ENCODE assay signal across 1 cellular context in the genomic region with DNA sequence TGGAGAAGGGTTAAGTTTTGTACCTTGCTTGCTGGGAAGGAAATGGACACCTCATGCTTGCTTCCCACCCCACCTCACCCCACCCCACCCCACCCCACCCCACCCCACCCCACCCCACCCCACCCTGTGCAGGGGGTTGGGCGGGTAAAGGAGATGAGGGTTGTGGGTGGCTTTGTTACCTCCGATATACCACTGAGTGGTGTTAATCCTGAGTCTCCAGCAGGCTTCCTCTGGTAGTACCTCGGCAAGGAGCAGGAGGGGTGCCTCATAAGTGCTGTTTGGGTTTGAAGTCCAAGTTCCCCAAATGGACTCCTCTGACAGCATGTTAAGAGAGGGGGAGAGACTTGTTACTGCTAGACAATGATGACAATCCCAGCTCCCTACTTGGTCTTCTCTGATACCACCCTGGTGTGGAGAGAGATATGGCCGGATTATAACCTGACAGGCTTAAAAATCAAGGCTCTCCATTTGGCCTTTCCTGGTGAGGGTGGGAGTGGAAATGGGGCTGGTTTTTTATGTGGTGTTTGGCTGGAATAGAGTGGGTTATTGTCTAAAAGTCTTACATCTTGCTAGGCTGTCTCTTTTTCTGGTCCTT.
TF ChIP-seq lines count a peak whose summit lies in the region.

No MANE protein-coding gene starts in this region.

TF ChIP-seq in K562, 482 proteins besides CTCF, POLR2A, EP300 and RAD21 (continued from another document and continues in another):
- no peak for TF ChIP-seq SAP30 (IDR thresholded peaks at IDR 0.05; ENCODE audit: borderline replicate concordance, insufficient read depth, low read depth, low read length, poor library complexity, severe bottlenecking)
- TF ChIP-seq ZBTB7A (IDR thresholded peaks at IDR 0.05; ENCODE audit: borderline replicate concordance, control insufficient read depth, low read depth, low read length) = no peak
- no peak for TF ChIP-seq GATAD2A (IDR thresholded peaks at IDR 0.05)
- TF ChIP-seq KLF1 (tag; IDR thresholded peaks at IDR 0.05) = no peak
- peak; percentile 15; the same call in 1 of the 2 replicates for TF ChIP-seq TAL1 (IDR thresholded peaks at IDR 0.05)
- TF ChIP-seq NRF1 (conservative IDR thresholded peaks at IDR 0.05 in 1 of 2, IDR thresholded peaks at IDR 0.05 in 1 of 2) = no peak
- TF ChIP-seq E2F3 (CRISPR knock-in tag; IDR thresholded peaks at IDR 0.05) = no peak
- TF ChIP-seq CBX1 (IDR thresholded peaks at IDR 0.05; ENCODE audit: low read depth) = no peak
- TF ChIP-seq, protein P1, sequence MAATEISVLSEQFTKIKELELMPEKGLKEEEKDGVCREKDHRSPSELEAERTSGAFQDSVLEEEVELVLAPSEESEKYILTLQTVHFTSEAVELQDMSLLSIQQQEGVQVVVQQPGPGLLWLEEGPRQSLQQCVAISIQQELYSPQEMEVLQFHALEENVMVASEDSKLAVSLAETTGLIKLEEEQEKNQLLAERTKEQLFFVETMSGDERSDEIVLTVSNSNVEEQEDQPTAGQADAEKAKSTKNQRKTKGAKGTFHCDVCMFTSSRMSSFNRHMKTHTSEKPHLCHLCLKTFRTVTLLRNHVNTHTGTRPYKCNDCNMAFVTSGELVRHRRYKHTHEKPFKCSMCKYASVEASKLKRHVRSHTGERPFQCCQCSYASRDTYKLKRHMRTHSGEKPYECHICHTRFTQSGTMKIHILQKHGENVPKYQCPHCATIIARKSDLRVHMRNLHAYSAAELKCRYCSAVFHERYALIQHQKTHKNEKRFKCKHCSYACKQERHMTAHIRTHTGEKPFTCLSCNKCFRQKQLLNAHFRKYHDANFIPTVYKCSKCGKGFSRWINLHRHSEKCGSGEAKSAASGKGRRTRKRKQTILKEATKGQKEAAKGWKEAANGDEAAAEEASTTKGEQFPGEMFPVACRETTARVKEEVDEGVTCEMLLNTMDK (IDR thresholded peaks at IDR 0.05; ENCODE audit: borderline replicate concordance, insufficient read depth, low read depth, low read length, poor library complexity, severe bottlenecking) = no peak
- no peak for TF ChIP-seq IFI16 (CRISPR knock-in tag; IDR thresholded peaks at IDR 0.05)
- TF ChIP-seq SRSF1 (IDR thresholded peaks at IDR 0.05; ENCODE audit: low read depth, low read length) = no peak
- TF ChIP-seq U2AF2 (optimal IDR thresholded peaks at IDR 0.05; ENCODE audit: low read depth, low read length) = no peak
- TF ChIP-seq COPS2 (conservative IDR thresholded peaks at IDR 0.05) = no peak
- TF ChIP-seq, protein P2, sequence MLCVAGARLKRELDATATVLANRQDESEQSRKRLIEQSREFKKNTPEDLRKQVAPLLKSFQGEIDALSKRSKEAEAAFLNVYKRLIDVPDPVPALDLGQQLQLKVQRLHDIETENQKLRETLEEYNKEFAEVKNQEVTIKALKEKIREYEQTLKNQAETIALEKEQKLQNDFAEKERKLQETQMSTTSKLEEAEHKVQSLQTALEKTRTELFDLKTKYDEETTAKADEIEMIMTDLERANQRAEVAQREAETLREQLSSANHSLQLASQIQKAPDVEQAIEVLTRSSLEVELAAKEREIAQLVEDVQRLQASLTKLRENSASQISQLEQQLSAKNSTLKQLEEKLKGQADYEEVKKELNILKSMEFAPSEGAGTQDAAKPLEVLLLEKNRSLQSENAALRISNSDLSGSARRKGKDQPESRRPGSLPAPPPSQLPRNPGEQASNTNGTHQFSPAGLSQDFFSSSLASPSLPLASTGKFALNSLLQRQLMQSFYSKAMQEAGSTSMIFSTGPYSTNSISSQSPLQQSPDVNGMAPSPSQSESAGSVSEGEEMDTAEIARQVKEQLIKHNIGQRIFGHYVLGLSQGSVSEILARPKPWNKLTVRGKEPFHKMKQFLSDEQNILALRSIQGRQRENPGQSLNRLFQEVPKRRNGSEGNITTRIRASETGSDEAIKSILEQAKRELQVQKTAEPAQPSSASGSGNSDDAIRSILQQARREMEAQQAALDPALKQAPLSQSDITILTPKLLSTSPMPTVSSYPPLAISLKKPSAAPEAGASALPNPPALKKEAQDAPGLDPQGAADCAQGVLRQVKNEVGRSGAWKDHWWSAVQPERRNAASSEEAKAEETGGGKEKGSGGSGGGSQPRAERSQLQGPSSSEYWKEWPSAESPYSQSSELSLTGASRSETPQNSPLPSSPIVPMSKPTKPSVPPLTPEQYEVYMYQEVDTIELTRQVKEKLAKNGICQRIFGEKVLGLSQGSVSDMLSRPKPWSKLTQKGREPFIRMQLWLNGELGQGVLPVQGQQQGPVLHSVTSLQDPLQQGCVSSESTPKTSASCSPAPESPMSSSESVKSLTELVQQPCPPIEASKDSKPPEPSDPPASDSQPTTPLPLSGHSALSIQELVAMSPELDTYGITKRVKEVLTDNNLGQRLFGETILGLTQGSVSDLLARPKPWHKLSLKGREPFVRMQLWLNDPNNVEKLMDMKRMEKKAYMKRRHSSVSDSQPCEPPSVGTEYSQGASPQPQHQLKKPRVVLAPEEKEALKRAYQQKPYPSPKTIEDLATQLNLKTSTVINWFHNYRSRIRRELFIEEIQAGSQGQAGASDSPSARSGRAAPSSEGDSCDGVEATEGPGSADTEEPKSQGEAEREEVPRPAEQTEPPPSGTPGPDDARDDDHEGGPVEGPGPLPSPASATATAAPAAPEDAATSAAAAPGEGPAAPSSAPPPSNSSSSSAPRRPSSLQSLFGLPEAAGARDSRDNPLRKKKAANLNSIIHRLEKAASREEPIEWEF (CRISPR knock-in tag; IDR thresholded peaks at IDR 0.05) = no peak
- TF ChIP-seq NR0B1 (IDR thresholded peaks at IDR 0.05; ENCODE audit: partially characterized antibody) = no peak
- no peak for TF ChIP-seq NKRF (IDR thresholded peaks at IDR 0.05; ENCODE audit: borderline replicate concordance)
- no peak for TF ChIP-seq RBM22 (IDR thresholded peaks at IDR 0.05; ENCODE audit: low read depth, low read length, poor library complexity, severe bottlenecking)
- no peak for TF ChIP-seq DNMT1 (IDR thresholded peaks at IDR 0.05)
- no peak for TF ChIP-seq GATAD2B (IDR thresholded peaks at IDR 0.05; ENCODE audit: borderline replicate concordance)
- TF ChIP-seq TAF1 (IDR thresholded peaks at IDR 0.05; ENCODE audit: control insufficient read depth, extremely low read depth, insufficient read depth, low read length, severe bottlenecking) = no peak
- no peak for TF ChIP-seq ARNT (IDR thresholded peaks at IDR 0.05)
- no peak for TF ChIP-seq ARID3B (CRISPR knock-in tag; IDR thresholded peaks at IDR 0.05; ENCODE audit: borderline replicate concordance)
- peak; percentile 27 for TF ChIP-seq MEIS2 (IDR thresholded peaks at IDR 0.05; ENCODE audit: partially characterized antibody)
- TF ChIP-seq SUPT5H (IDR thresholded peaks at IDR 0.05) = no peak
- TF ChIP-seq, protein P3, sequence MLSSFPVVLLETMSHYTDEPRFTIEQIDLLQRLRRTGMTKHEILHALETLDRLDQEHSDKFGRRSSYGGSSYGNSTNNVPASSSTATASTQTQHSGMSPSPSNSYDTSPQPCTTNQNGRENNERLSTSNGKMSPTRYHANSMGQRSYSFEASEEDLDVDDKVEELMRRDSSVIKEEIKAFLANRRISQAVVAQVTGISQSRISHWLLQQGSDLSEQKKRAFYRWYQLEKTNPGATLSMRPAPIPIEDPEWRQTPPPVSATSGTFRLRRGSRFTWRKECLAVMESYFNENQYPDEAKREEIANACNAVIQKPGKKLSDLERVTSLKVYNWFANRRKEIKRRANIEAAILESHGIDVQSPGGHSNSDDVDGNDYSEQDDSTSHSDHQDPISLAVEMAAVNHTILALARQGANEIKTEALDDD (IDR thresholded peaks at IDR 0.05) = peak; percentile 74; the same call in 1 of the 2 replicates
- TF ChIP-seq, protein P4, sequence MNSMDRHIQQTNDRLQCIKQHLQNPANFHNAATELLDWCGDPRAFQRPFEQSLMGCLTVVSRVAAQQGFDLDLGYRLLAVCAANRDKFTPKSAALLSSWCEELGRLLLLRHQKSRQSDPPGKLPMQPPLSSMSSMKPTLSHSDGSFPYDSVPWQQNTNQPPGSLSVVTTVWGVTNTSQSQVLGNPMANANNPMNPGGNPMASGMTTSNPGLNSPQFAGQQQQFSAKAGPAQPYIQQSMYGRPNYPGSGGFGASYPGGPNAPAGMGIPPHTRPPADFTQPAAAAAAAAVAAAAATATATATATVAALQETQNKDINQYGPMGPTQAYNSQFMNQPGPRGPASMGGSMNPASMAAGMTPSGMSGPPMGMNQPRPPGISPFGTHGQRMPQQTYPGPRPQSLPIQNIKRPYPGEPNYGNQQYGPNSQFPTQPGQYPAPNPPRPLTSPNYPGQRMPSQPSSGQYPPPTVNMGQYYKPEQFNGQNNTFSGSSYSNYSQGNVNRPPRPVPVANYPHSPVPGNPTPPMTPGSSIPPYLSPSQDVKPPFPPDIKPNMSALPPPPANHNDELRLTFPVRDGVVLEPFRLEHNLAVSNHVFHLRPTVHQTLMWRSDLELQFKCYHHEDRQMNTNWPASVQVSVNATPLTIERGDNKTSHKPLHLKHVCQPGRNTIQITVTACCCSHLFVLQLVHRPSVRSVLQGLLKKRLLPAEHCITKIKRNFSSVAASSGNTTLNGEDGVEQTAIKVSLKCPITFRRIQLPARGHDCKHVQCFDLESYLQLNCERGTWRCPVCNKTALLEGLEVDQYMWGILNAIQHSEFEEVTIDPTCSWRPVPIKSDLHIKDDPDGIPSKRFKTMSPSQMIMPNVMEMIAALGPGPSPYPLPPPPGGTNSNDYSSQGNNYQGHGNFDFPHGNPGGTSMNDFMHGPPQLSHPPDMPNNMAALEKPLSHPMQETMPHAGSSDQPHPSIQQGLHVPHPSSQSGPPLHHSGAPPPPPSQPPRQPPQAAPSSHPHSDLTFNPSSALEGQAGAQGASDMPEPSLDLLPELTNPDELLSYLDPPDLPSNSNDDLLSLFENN (IDR thresholded peaks at IDR 0.05; ENCODE audit: low read depth in 2 of 2, low read length in 2 of 2) = no peak
- TF ChIP-seq POLR3G (IDR thresholded peaks at IDR 0.05; ENCODE audit: extremely low read depth, insufficient read length, insufficient replicate concordance) = no peak
- no peak for TF ChIP-seq RHOXF2B (CRISPR knock-in tag; conservative IDR thresholded peaks at IDR 0.05)
- TF ChIP-seq, protein P5, sequence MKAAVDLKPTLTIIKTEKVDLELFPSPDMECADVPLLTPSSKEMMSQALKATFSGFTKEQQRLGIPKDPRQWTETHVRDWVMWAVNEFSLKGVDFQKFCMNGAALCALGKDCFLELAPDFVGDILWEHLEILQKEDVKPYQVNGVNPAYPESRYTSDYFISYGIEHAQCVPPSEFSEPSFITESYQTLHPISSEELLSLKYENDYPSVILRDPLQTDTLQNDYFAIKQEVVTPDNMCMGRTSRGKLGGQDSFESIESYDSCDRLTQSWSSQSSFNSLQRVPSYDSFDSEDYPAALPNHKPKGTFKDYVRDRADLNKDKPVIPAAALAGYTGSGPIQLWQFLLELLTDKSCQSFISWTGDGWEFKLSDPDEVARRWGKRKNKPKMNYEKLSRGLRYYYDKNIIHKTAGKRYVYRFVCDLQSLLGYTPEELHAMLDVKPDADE (conservative IDR thresholded peaks at IDR 0.05; ENCODE audit: control insufficient read depth, low read depth, low read length) = no peak
- no peak for TF ChIP-seq KAT7 (CRISPR knock-in tag; IDR thresholded peaks at IDR 0.05; ENCODE audit: borderline replicate concordance)
- no peak for TF ChIP-seq NFXL1 (CRISPR knock-in tag; IDR thresholded peaks at IDR 0.05)
- TF ChIP-seq, protein P6, sequence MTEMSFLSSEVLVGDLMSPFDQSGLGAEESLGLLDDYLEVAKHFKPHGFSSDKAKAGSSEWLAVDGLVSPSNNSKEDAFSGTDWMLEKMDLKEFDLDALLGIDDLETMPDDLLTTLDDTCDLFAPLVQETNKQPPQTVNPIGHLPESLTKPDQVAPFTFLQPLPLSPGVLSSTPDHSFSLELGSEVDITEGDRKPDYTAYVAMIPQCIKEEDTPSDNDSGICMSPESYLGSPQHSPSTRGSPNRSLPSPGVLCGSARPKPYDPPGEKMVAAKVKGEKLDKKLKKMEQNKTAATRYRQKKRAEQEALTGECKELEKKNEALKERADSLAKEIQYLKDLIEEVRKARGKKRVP (CRISPR knock-in tag; IDR thresholded peaks at IDR 0.05) = no peak
- TF ChIP-seq NR2F6 (CRISPR knock-in tag; IDR thresholded peaks at IDR 0.05) = no peak
- TF ChIP-seq KHSRP (IDR thresholded peaks at IDR 0.05) = no peak
- TF ChIP-seq MXD1 (CRISPR knock-in tag; IDR thresholded peaks at IDR 0.05; ENCODE audit: borderline replicate concordance, poor library complexity, severe bottlenecking) = no peak
- peak; percentile 40; the same call in 1 of the 2 replicates for TF ChIP-seq NCOR1 (IDR thresholded peaks at IDR 0.05)
- TF ChIP-seq TCF3 (CRISPR knock-in tag; IDR thresholded peaks at IDR 0.05) = peak; percentile 30; the same call in 1 of the 2 replicates
- TF ChIP-seq TAF7 (tag; IDR thresholded peaks at IDR 0.05) = no peak
- no peak for TF ChIP-seq KDM5B (IDR thresholded peaks at IDR 0.05; ENCODE audit: insufficient replicate concordance, low read depth, low read length)
